ENCODE assay signal across 9 cellular contexts in the genomic region with DNA sequence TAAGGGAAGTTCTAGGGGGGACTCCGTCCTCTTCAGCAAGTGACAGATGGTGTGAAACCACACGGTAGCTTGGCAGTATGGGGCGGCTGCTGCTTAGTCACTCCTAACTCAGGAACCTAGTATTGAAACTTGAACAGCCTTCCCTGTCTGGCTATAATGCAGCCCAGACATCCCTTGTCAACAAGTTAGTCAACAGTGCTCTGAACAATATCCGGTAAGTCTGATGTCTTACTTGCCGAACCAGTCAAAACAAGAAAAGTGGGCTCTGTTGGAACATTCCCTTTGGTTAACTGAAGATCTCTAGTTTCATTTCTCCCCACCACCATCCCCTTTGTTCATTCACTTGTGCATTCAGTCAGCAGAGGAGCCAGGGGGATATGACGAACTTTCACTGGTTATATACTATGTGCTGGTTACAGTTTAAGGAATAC. TPM values are rescaled to one million over a fixed set of nuclear protein-coding genes. Genes with fewer than 3 reads are reported as not detected.
DNase-seq lines count a peak whose midpoint lies in the region; ATAC-seq lines count a peak whose summit lies in the region.
"Had no signal": no experiment of that assay in that cellular context is flagged by ENCODE, and none has a peak within 500 bp of the region (broad histone marks: within the 10 kb centered on the region; RNA-seq: fewer than 3 reads in every experiment).

No MANE protein-coding gene starts in this region.

- H3K36me3 Mint-ChIP-seq in activated T-helper 17 cell treated with anti-CD3 and anti-CD28 coated beads, Interleukin-2, amount 50 U/mL, for 72 hours (ENCODE audit: low read depth): no peaks in the 10 kb centered on the region

- H3K27ac Mint-ChIP-seq in activated T-helper 17 cell treated with anti-CD3 and anti-CD28 coated beads, Interleukin-2, amount 50 U/mL, for 72 hours: peak overlapping the region; percentile 60

- H3K9me3 Mint-ChIP-seq in activated T-helper 17 cell treated with anti-CD3 and anti-CD28 coated beads, Interleukin-2, amount 50 U/mL, for 72 hours: peaks cover 3% of the 10 kb centered on the region

- in situ Hi-C loops in HAP-1 (cut with MboI; ENCODE audit: low sequenced_read_pairs): no loop called here

- H3K4me1 ChIP-seq in HAP-1: no peaks in the 10 kb centered on the region

- H3K4me3 ChIP-seq in HAP-1: no peak overlapping the region

- peaks cover 36% of the 10 kb centered on the region for H3K27me3 Mint-ChIP-seq in activated T-helper 17 cell treated with anti-CD3 and anti-CD28 coated beads, Interleukin-2, amount 50 U/mL, for 72 hours

- intact Hi-C loops in Right ventricle myocardium superior (cut with DNase I): no loop called here

- H3K4me3 Mint-ChIP-seq in activated T-helper 17 cell treated with anti-CD3 and anti-CD28 coated beads, Interleukin-2, amount 50 U/mL, for 72 hours: peak overlapping the region; percentile 47

- DNase-seq in GM04504 (ENCODE audit: low read depth) (peak; percentile 11), Kasumi-1 (lab: John Stamatoyannopoulos, UW) (peak; percentile 93 to 96), HAP-1 (ENCODE audit: low spot score in 2 of 2) (no peak), superior temporal gyrus (ENCODE audit: extremely low spot score) (no peak), Right ventricle myocardium superior (no peak)
- peak; percentile 46 to 48 for DNase-seq in stimulated activated CD4-positive, alpha-beta T cell treated with anti-CD3 and anti-CD28 coated beads, Interleukin-2, amount 100 ng/mL, for 48 hours

- H3K4me1 Mint-ChIP-seq in activated T-helper 17 cell treated with anti-CD3 and anti-CD28 coated beads, Interleukin-2, amount 50 U/mL, for 72 hours: peaks cover 23% of the 10 kb centered on the region

- no peaks in the 10 kb centered on the region for H3K36me3 ChIP-seq in HAP-1 (replicated peaks)

- no peaks in the 10 kb centered on the region for H3K9me3 ChIP-seq in HAP-1

- peak; percentile 98 for ATAC-seq in GM21515 (IDR thresholded peaks at IDR 0.05; ENCODE audit: unreplicated experiment)
- ATAC-seq in activated T-helper 17 cell treated with anti-CD3 and anti-CD28 coated beads, Interleukin-2, amount 50 U/mL, for 72 hours (replicated peaks): peak; percentile 97
- no peak for ATAC-seq in Right ventricle myocardium superior (ENCODE audit: poor library complexity)

- 0 out of 2 replicates have a peak, but pooled peaks cover 3% of the 10 kb centered on the region for H3K27me3 ChIP-seq in HAP-1 (ENCODE audit: low read depth)

RNA-seq across cellular contexts. Expression of a gene that starts 18.7 kb away (rescaled TPM):
- 1 to 10 TPM in 1 of 2 donors, under 1 TPM in 1; 0.19 to 1.0 TPM for total RNA-seq in activated T-helper 17 cell treated with anti-CD3 and anti-CD28 coated beads, Interleukin-2, amount 50 U/mL, for 72 hours
- total RNA-seq in Right ventricle myocardium superior: not detected
- total RNA-seq: H1 had no signal

Comparison
In these comparisons a context has a peak if more than half of its experiments do, and no peak if none do; other contexts are left out.
1. DNase-seq: peak in GM04504 (single experiment), Kasumi-1 (2 of 2) and stimulated activated CD4-positive, alpha-beta T cell treated with anti-CD3 and anti-CD28 coated beads, Interleukin-2, amount 100 ng/mL, for 48 hours (2 of 2); none in HAP-1 (0 of 2), superior temporal gyrus (single experiment) and Right ventricle myocardium superior (single experiment).